17 cellular contexts compared by ENCODE assay signal in the genomic region with DNA sequence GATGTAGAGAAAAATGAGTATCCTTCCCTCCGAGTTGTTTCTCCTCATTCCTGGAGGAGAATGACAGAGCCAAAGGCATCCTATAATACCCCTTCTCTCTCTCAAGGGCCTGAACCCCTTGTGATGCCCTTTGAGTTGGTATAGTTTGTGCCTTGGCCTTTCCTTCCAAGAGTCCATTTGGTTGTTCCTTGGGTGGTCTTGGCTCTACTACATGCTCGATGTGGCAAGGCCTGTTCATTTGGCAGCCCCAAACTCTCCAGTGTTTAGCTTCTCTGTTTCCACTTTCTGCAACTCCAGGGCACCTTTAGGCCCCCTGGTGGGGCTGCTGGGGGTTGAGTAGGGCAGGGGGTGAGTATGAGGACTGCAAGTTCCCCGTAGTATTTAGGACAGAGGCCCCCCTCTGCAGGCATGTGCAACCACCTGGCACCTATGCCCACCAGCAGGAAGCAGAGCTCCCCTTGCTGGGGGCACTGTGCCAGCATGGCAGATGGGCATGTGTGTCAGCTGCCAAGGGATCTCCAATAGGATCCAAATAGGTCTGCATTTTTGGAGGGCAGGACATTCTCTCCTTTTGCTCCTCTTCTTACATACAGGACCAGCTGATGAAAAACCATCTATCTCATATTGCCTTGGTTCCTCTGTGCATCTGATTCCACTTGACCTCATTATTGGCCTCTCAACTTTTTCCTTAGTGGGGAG.
DNase-seq lines count a peak whose midpoint lies in the region; TF ChIP-seq lines count a peak whose summit lies in the region.
"Had no signal": no experiment of that assay in that cellular context is flagged by ENCODE, and none has a peak within 500 bp of the region (broad histone marks: within the 10 kb centered on the region; RNA-seq: fewer than 3 reads in every experiment).

No MANE protein-coding gene starts in this region.

- CTCF ChIA-PET in AG04450 (lab: Charles Lee): no interaction called here
- CTCF ChIA-PET in CD4-positive, alpha-beta memory T cell (lab: Charles Lee; ENCODE audit: partially characterized antibody): no interaction called here

- no peak overlapping the region for H3K27ac Mint-ChIP-seq in CD4-positive, alpha-beta memory T cell
- H3K27ac Mint-ChIP-seq: CD8-positive, alpha-beta T cell; HFFc6 had no signal

- H3K4me3 ChIP-seq in AG04450 (ENCODE audit: low read depth, low read length): no peak overlapping the region
- H3K4me3 ChIP-seq in CD4-positive, alpha-beta memory T cell (ENCODE audit: low read length in 2 of 2): no peak overlapping the region
- H3K4me3 ChIP-seq: MG63 had no signal

- no peaks in the 10 kb centered on the region for H3K4me1 ChIP-seq in CD4-positive, alpha-beta memory T cell (ENCODE audit: insufficient read depth, low read length)

- no peaks in the 10 kb centered on the region for H3K36me3 Mint-ChIP-seq in CD4-positive, alpha-beta memory T cell
- H3K36me3 Mint-ChIP-seq: CD8-positive, alpha-beta T cell had no signal

- no peak overlapping the region for H3K4me3 Mint-ChIP-seq in CD4-positive, alpha-beta memory T cell
- H3K4me3 Mint-ChIP-seq: CD8-positive, alpha-beta T cell; HFFc6 had no signal

- peaks cover 3% of the 10 kb centered on the region for H3K27me3 ChIP-seq in AG04450 (ENCODE audit: control insufficient read depth, insufficient read depth, low read length)
- no peaks in the 10 kb centered on the region for H3K27me3 ChIP-seq in CD4-positive, alpha-beta memory T cell (ENCODE audit: insufficient read depth, low read length)
- H3K27me3 ChIP-seq: MG63 had no signal

- DNase-seq in AG04450 (ENCODE audit: low read depth, low spot score) (no peak), NCI-H1105 (lab: John Stamatoyannopoulos, UW) (peak; percentile 39), NCI-H524 (lab: John Stamatoyannopoulos, UW) (peak; percentile 56 to 85), cerebellar nuclear complex (lab: John Stamatoyannopoulos, UW) (peak; percentile 65 to 93), NCI-H1417 (lab: John Stamatoyannopoulos, UW) (no peak), HK-2 (ENCODE audit: unreplicated experiment) (no peak)
- no peak for DNase-seq in activated effector memory CD4-positive, alpha-beta T cell treated with Interleukin-2 at 50 U/mL for 16 hours
- no peak for DNase-seq in CD4-positive, alpha-beta memory T cell
- DNase-seq: 8988T; CD8-positive, alpha-beta T cell; HFFc6; IMR-90; Karpas-422; MG63; NCI-H345; SK-N-SH; T-helper 1 cell had no signal

- no peak overlapping the region for H3K27ac ChIP-seq in AG04450 (ENCODE audit: low read depth, low read length)
- H3K27ac ChIP-seq in CD4-positive, alpha-beta memory T cell (ENCODE audit: low read depth, low read length): no peak overlapping the region

- no peaks in the 10 kb centered on the region; the same call in 1 of the 2 replicates for H3K9me3 ChIP-seq in AG04450 (ENCODE audit: control insufficient read depth, insufficient read depth, low read length)
- no peaks in the 10 kb centered on the region for H3K9me3 ChIP-seq in CD4-positive, alpha-beta memory T cell (ENCODE audit: control insufficient read depth in 1 of 2, low read length in 2 of 2)
- H3K9me3 ChIP-seq: MG63, SK-N-SH had no signal

- peaks cover 0 to 2% of the 10 kb centered on the region in 2 donors for H3K27me3 Mint-ChIP-seq in CD4-positive, alpha-beta memory T cell

- H3K4me1 Mint-ChIP-seq in CD4-positive, alpha-beta memory T cell: no peaks in the 10 kb centered on the region

- POLR2A ChIA-PET in AG04450 (lab: Yijun Ruan, JAX): no interaction called here
- POLR2A ChIA-PET in CD4-positive, alpha-beta memory T cell (lab: Charles Lee; ENCODE audit: partially characterized antibody): no interaction called here

- TF ChIP-seq CTCF in AG04450 (IDR thresholded peaks at IDR 0.05; ENCODE audit: low read depth, low read length): 0 out of 2 replicates have a peak, but pooled peaks have one; percentile 3

- no peaks in the 10 kb centered on the region for H3K36me3 ChIP-seq in CD4-positive, alpha-beta memory T cell (ENCODE audit: insufficient read depth, low read length)
- H3K36me3 ChIP-seq: MG63 had no signal

- peaks cover 0 to 7% (median 0%) of the 10 kb centered on the region in 8 donors for H3K9me3 Mint-ChIP-seq in CD4-positive, alpha-beta memory T cell

- intact Hi-C loops in CD4-positive, alpha-beta memory T cell (cut with micrococcal nuclease): no loop called here

Comparison
In these comparisons a context has a peak if more than half of its experiments do, and no peak if none do; other contexts are left out.
1. DNase-seq: peak in NCI-H1105 (single experiment), NCI-H524 (2 of 2) and cerebellar nuclear complex (2 of 2); none in AG04450 (single experiment), activated effector memory CD4-positive, alpha-beta T cell treated with Interleukin-2 at 50 U/mL for 16 hours (single experiment), CD4-positive, alpha-beta memory T cell (0 of 5), NCI-H1417 (0 of 3) and HK-2 (single experiment).